ENCODE assay signal across 22 cellular contexts in the genomic region with DNA sequence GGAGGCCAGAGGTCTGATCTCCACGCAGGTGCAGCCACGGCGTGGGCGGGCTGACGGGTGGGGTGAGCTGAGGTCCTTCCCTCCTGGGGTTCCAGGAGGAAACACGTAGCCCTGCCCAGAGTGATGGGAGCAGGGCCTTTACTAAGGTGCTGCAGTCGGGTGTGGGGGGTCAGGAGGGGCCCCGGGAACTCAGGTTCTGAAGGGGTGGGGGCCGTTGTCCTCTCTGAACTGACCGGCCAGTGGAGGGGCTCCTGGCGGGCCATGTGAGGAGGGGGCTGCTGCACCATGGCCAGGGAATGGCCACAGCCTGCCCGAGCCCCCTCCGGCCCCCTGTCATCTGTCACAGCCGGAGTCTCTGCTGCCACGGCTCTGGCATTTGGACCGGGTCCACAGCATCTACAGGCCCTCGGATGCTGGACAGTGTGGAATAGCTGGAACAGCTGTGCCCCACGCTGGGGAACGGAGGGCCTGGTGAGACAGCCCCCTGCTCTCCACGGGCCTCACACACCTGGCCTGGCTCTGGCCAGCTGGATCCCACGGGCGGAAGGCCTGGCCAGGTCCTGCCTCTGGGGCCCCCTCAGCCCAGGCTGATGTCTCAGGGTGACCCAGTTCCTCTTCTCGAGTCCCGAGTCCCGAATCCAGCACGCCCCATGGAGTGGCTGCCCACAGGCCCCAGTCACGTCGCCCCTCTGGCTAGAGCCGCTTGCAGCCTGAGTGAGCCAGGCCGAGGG.
"Had no signal": no experiment of that assay in that cellular context is flagged by ENCODE, and none has a peak within 500 bp of the region (broad histone marks: within the 10 kb centered on the region; RNA-seq: fewer than 3 reads in every experiment).

No MANE protein-coding gene starts in this region.

- H3K4me1 Mint-ChIP-seq: activated CD8-positive, alpha-beta memory T cell treated with anti-CD3 and anti-CD28 coated beads, Interleukin-2, amount 10 ng/mL, durations not matched to agents 7 days and 5 days; endodermal cell; naive B cell; stimulated activated naive B cell treated with anti-CD40 and anti-IgM and Interleukin-4, amounts not matched to agents 10 μg/mL and 1 μg/mL and 100 μg/mL, for 72 hours; T-helper 17 cell had no signal

- H3K9me3 ChIP-seq: adrenal gland, breast epithelium, colonic mucosa, gastroesophageal sphincter, lower lobe of right lung, testis, vagina had no signal

- H3K27ac Mint-ChIP-seq: activated CD4-positive, alpha-beta memory T cell treated with anti-CD3 and anti-CD28 coated beads for 36 hours; activated CD8-positive, alpha-beta memory T cell treated with anti-CD3 and anti-CD28 coated beads, Interleukin-2, amount 10 ng/mL, durations not matched to agents 7 days and 5 days; activated naive CD8-positive, alpha-beta T cell; endodermal cell; naive B cell; stimulated activated naive B cell treated with anti-CD40 and anti-IgM and Interleukin-4, amounts not matched to agents 10 μg/mL and 1 μg/mL and 100 μg/mL, for 72 hours; T-helper 17 cell had no signal

- FAIRE-seq: keratinocyte had no signal

- H3K27me3 Mint-ChIP-seq: activated CD4-positive, alpha-beta memory T cell treated with anti-CD3 and anti-CD28 coated beads for 36 hours; activated CD8-positive, alpha-beta memory T cell treated with anti-CD3 and anti-CD28 coated beads, Interleukin-2, amount 10 ng/mL, durations not matched to agents 7 days and 5 days; activated naive CD8-positive, alpha-beta T cell had no signal

- H3K4me1 ChIP-seq: adrenal gland, breast epithelium, colonic mucosa, gastroesophageal sphincter, lower lobe of right lung, testis, vagina had no signal

- H3K4me3 Mint-ChIP-seq: activated CD4-positive, alpha-beta memory T cell treated with anti-CD3 and anti-CD28 coated beads for 36 hours; activated CD8-positive, alpha-beta memory T cell treated with anti-CD3 and anti-CD28 coated beads, Interleukin-2, amount 10 ng/mL, durations not matched to agents 7 days and 5 days; activated naive CD8-positive, alpha-beta T cell; endodermal cell; naive B cell; stimulated activated naive B cell treated with anti-CD40 and anti-IgM and Interleukin-4, amounts not matched to agents 10 μg/mL and 1 μg/mL and 100 μg/mL, for 72 hours; T-helper 17 cell had no signal

- H3K27ac ChIP-seq: breast epithelium, colonic mucosa, gastroesophageal sphincter, lower lobe of right lung, testis, vagina had no signal

- H3K36me3 ChIP-seq: adrenal gland, breast epithelium, colonic mucosa, gastroesophageal sphincter, lower lobe of right lung, vagina had no signal

- H3K4me3 ChIP-seq: adrenal gland, breast epithelium, colonic mucosa, gastroesophageal sphincter, lower lobe of right lung, testis, vagina had no signal

- ATAC-seq: activated CD8-positive, alpha-beta memory T cell treated with anti-CD3 and anti-CD28 coated beads, Interleukin-2, amount 10 ng/mL, durations not matched to agents 7 days and 5 days; gastroesophageal sphincter; lower lobe of right lung; stimulated activated naive B cell treated with anti-CD40 and anti-IgM and Interleukin-4, amounts not matched to agents 10 μg/mL and 1 μg/mL and 100 μg/mL, for 72 hours; T-helper 17 cell had no signal

- H3K36me3 Mint-ChIP-seq: activated CD4-positive, alpha-beta memory T cell treated with anti-CD3 and anti-CD28 coated beads for 36 hours; activated CD8-positive, alpha-beta memory T cell treated with anti-CD3 and anti-CD28 coated beads, Interleukin-2, amount 10 ng/mL, durations not matched to agents 7 days and 5 days; activated naive CD8-positive, alpha-beta T cell; naive B cell; stimulated activated naive B cell treated with anti-CD40 and anti-IgM and Interleukin-4, amounts not matched to agents 10 μg/mL and 1 μg/mL and 100 μg/mL, for 72 hours had no signal

- DNase-seq: activated CD4-positive, alpha-beta memory T cell treated with anti-CD3 and anti-CD28 coated beads for 36 hours; activated CD4-positive, alpha-beta T cell treated with anti-CD3 and anti-CD28 coated beads for 48 hours; activated CD8-positive, alpha-beta memory T cell treated with anti-CD3 and anti-CD28 coated beads, Interleukin-2, amount 10 ng/mL, durations not matched to agents 7 days and 5 days; activated naive CD4-positive, alpha-beta T cell; activated T-cell treated with anti-CD3 and anti-CD28 coated beads for 4 hours; colonic mucosa; lower lobe of right lung; naive B cell; occipital lobe; stimulated activated CD4-positive, alpha-beta T cell treated with anti-CD3 and anti-CD28 coated beads, Interleukin-2, amount 100 ng/mL, for 48 hours; stimulated activated CD8-positive, alpha-beta memory T cell treated with anti-CD3 and anti-CD28 coated beads, Interleukin-4, amount 100 ng/mL, for 48 hours; stimulated activated naive B cell treated with anti-CD40 and anti-IgM and Interleukin-4, amounts not matched to agents 10 μg/mL and 1 μg/mL and 100 μg/mL, for 72 hours; T-helper 17 cell; testis; trophoblast cell had no signal

- H3K27me3 ChIP-seq: adrenal gland, breast epithelium, colonic mucosa, gastroesophageal sphincter, testis, vagina had no signal

- H3K9me3 Mint-ChIP-seq: activated CD4-positive, alpha-beta memory T cell treated with anti-CD3 and anti-CD28 coated beads for 36 hours; endodermal cell; naive B cell; stimulated activated naive B cell treated with anti-CD40 and anti-IgM and Interleukin-4, amounts not matched to agents 10 μg/mL and 1 μg/mL and 100 μg/mL, for 72 hours had no signal
